ENCODE assay signal across 1 cellular context in genomic region chr17:44354582-44355309, GRCh38.
TF ChIP-seq lines count a peak whose summit lies in the region.

No MANE protein-coding gene starts in this region.

TF ChIP-seq in HepG2, 621 proteins besides CTCF, POLR2A, EP300 and RAD21 (continued from another document and continues in another):
- TF ChIP-seq PATZ1 (CRISPR knock-in tag; IDR thresholded peaks at IDR 0.05) = peak; percentile 93
- TF ChIP-seq TEAD2 (CRISPR knock-in tag; IDR thresholded peaks at IDR 0.05) = no peak
- TF ChIP-seq TAF15 (IDR thresholded peaks at IDR 0.05; ENCODE audit: low read depth, low read length, poor library complexity, severe bottlenecking) = no peak
- TF ChIP-seq ETV5 (CRISPR knock-in tag; IDR thresholded peaks at IDR 0.05; ENCODE audit: borderline replicate concordance) = peak; percentile 64
- TF ChIP-seq, protein P1, sequence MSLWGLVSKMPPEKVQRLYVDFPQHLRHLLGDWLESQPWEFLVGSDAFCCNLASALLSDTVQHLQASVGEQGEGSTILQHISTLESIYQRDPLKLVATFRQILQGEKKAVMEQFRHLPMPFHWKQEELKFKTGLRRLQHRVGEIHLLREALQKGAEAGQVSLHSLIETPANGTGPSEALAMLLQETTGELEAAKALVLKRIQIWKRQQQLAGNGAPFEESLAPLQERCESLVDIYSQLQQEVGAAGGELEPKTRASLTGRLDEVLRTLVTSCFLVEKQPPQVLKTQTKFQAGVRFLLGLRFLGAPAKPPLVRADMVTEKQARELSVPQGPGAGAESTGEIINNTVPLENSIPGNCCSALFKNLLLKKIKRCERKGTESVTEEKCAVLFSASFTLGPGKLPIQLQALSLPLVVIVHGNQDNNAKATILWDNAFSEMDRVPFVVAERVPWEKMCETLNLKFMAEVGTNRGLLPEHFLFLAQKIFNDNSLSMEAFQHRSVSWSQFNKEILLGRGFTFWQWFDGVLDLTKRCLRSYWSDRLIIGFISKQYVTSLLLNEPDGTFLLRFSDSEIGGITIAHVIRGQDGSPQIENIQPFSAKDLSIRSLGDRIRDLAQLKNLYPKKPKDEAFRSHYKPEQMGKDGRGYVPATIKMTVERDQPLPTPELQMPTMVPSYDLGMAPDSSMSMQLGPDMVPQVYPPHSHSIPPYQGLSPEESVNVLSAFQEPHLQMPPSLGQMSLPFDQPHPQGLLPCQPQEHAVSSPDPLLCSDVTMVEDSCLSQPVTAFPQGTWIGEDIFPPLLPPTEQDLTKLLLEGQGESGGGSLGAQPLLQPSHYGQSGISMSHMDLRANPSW (CRISPR knock-in tag; IDR thresholded peaks at IDR 0.05; ENCODE audit: borderline replicate concordance) = no peak
- TF ChIP-seq ZSCAN20 (CRISPR knock-in tag; IDR thresholded peaks at IDR 0.05; ENCODE audit: borderline replicate concordance) = peak; percentile 68; the same call in 1 of the 2 replicates
- TF ChIP-seq, protein P2, sequence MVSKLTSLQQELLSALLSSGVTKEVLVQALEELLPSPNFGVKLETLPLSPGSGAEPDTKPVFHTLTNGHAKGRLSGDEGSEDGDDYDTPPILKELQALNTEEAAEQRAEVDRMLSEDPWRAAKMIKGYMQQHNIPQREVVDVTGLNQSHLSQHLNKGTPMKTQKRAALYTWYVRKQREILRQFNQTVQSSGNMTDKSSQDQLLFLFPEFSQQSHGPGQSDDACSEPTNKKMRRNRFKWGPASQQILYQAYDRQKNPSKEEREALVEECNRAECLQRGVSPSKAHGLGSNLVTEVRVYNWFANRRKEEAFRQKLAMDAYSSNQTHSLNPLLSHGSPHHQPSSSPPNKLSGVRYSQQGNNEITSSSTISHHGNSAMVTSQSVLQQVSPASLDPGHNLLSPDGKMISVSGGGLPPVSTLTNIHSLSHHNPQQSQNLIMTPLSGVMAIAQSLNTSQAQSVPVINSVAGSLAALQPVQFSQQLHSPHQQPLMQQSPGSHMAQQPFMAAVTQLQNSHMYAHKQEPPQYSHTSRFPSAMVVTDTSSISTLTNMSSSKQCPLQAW (CRISPR knock-in tag; IDR thresholded peaks at IDR 0.05) = no peak
- TF ChIP-seq ELF1 (CRISPR knock-in tag; IDR thresholded peaks at IDR 0.05) = peak; percentile 76
- TF ChIP-seq ARNTL (CRISPR knock-in tag; IDR thresholded peaks at IDR 0.05) = no peak
- TF ChIP-seq ZNF432 (CRISPR knock-in tag; IDR thresholded peaks at IDR 0.05; ENCODE audit: borderline replicate concordance) = no peak
- TF ChIP-seq ZNF572 (CRISPR knock-in tag; IDR thresholded peaks at IDR 0.05) = no peak
- TF ChIP-seq PLRG1 (conservative IDR thresholded peaks at IDR 0.05) = no peak
- 0 out of 2 replicates have a peak, but pooled peaks have one; percentile 58 for TF ChIP-seq ERF (CRISPR knock-in tag; IDR thresholded peaks at IDR 0.05)
- no peak for TF ChIP-seq ZNF556 (CRISPR knock-in tag; IDR thresholded peaks at IDR 0.05; ENCODE audit: borderline replicate concordance)
- no peak for TF ChIP-seq SMYD3 (CRISPR knock-in tag; IDR thresholded peaks at IDR 0.05)
- TF ChIP-seq, protein P3, sequence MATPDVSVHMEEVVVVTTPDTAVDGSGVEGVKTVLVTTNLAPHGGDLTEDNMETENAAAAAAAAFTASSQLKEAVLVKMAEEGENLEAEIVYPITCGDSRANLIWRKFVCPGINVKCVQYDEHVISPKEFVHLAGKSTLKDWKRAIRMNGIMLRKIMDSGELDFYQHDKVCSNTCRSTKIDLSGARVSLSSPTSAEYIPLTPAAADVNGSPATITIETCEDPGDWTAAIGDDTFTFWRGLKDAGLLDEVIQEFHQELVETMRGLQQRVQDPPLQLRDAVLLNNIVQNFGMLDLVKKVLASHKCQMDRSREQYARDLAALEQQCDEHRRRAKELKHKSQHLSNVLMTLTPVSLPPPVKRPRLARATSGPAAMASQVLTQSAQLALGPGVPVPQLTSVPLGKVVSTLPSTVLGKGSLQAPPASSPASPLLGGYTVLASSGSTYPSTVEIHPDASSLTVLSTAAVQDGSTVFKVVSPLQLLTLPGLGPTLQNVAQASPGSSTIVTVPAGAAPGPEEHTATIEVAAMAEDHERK (CRISPR knock-in tag; IDR thresholded peaks at IDR 0.05; ENCODE audit: low read depth) = no peak
- no peak for TF ChIP-seq CHD2 (IDR thresholded peaks at IDR 0.05; ENCODE audit: low read depth, low read length)
- TF ChIP-seq ZKSCAN5 (CRISPR knock-in tag; IDR thresholded peaks at IDR 0.05) = no peak
- TF ChIP-seq FOSL2 (CRISPR knock-in tag; IDR thresholded peaks at IDR 0.05) = no peak
- TF ChIP-seq CREB1 (IDR thresholded peaks at IDR 0.05) = no peak
- no peak for TF ChIP-seq CREB1 (CRISPR knock-in tag; IDR thresholded peaks at IDR 0.05)
- peak; percentile 79; the same call in 1 of the 2 replicates for TF ChIP-seq KLF12 (CRISPR knock-in tag; IDR thresholded peaks at IDR 0.05; ENCODE audit: borderline replicate concordance)
- TF ChIP-seq KDM6A (CRISPR knock-in tag; IDR thresholded peaks at IDR 0.05; ENCODE audit: low read depth) = no peak
- no peak for TF ChIP-seq ZFP36L2 (CRISPR knock-in tag; IDR thresholded peaks at IDR 0.05)
- no peak for TF ChIP-seq CREBL2 (CRISPR knock-in tag; IDR thresholded peaks at IDR 0.05; ENCODE audit: borderline replicate concordance)
- TF ChIP-seq ZNF407 (CRISPR knock-in tag; IDR thresholded peaks at IDR 0.05; ENCODE audit: not compliant biosample characterization) = no peak
- no peak for TF ChIP-seq LCORL (IDR thresholded peaks at IDR 0.05)
- no peak for TF ChIP-seq LCORL (CRISPR knock-in tag; IDR thresholded peaks at IDR 0.05)
- TF ChIP-seq, protein P4, sequence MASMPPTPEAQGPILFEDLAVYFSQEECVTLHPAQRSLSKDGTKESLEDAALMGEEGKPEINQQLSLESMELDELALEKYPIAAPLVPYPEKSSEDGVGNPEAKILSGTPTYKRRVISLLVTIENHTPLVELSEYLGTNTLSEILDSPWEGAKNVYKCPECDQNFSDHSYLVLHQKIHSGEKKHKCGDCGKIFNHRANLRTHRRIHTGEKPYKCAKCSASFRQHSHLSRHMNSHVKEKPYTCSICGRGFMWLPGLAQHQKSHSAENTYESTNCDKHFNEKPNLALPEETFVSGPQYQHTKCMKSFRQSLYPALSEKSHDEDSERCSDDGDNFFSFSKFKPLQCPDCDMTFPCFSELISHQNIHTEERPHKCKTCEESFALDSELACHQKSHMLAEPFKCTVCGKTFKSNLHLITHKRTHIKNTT (CRISPR knock-in tag; IDR thresholded peaks at IDR 0.05) = no peak
- TF ChIP-seq ZMYM4 (CRISPR knock-in tag; IDR thresholded peaks at IDR 0.05) = no peak
- no peak for TF ChIP-seq TMF1 (CRISPR knock-in tag; IDR thresholded peaks at IDR 0.05; ENCODE audit: low read depth)
- TF ChIP-seq ZSCAN21 (CRISPR knock-in tag; IDR thresholded peaks at IDR 0.05; ENCODE audit: borderline replicate concordance) = peak; percentile 48; the same call in 1 of the 2 replicates
- peak; percentile 81; the same call in 1 of the 2 replicates for TF ChIP-seq MEIS2 (CRISPR knock-in tag; IDR thresholded peaks at IDR 0.05)
- TF ChIP-seq ZNF333 (CRISPR knock-in tag; IDR thresholded peaks at IDR 0.05; ENCODE audit: borderline replicate concordance) = no peak
- TF ChIP-seq FOXP4 (CRISPR knock-in tag; IDR thresholded peaks at IDR 0.05) = no peak
- 0 out of 2 replicates have a peak, but pooled peaks have one; percentile 38 for TF ChIP-seq ISL2 (CRISPR knock-in tag; IDR thresholded peaks at IDR 0.05)
- TF ChIP-seq MXD4 (CRISPR knock-in tag; IDR thresholded peaks at IDR 0.05) = no peak
- peak; percentile 38; the same call in 1 of the 2 replicates for TF ChIP-seq ARNT2 (CRISPR knock-in tag; IDR thresholded peaks at IDR 0.05; ENCODE audit: low read depth)
- peak; percentile 49; the same call in 1 of the 2 replicates for TF ChIP-seq TFDP2 (CRISPR knock-in tag; IDR thresholded peaks at IDR 0.05)
- TF ChIP-seq, protein P5, sequence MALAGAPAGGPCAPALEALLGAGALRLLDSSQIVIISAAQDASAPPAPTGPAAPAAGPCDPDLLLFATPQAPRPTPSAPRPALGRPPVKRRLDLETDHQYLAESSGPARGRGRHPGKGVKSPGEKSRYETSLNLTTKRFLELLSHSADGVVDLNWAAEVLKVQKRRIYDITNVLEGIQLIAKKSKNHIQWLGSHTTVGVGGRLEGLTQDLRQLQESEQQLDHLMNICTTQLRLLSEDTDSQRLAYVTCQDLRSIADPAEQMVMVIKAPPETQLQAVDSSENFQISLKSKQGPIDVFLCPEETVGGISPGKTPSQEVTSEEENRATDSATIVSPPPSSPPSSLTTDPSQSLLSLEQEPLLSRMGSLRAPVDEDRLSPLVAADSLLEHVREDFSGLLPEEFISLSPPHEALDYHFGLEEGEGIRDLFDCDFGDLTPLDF (CRISPR knock-in tag; IDR thresholded peaks at IDR 0.05) = no peak
